13 cellular contexts compared by ENCODE assay signal in genomic region chr11:116170526-116171120, GRCh38.
DNase-seq lines count a peak whose midpoint lies in the region; ATAC-seq and TF ChIP-seq lines count a peak whose summit lies in the region.
"Had no signal": no experiment of that assay in that cellular context is flagged by ENCODE, and none has a peak within 500 bp of the region (broad histone marks: within the 10 kb centered on the region; RNA-seq: fewer than 3 reads in every experiment).

No MANE protein-coding gene starts in this region.

- no peaks in the 10 kb centered on the region for H3K36me3 ChIP-seq in A673 (ENCODE audit: insufficient read depth, low read length, poor library complexity, severe bottlenecking)
- H3K36me3 ChIP-seq: pancreas had no signal

- H3K36me3 Mint-ChIP-seq in activated naive CD4-positive, alpha-beta T cell treated with anti-CD3 and anti-CD28 coated beads, Interleukin-2, amount 50 U/mL, for 72 hours, result no peaks in the 10 kb centered on the region
- H3K36me3 Mint-ChIP-seq: CD4-positive, alpha-beta memory T cell had no signal

- BruUV-seq in A673 (replicated peaks; lab: Mats Ljungman, UMichigan), result no TSS peak

- no peak for DNase-seq in A673 (ENCODE audit: low spot score)
- peak; percentile 22 for DNase-seq in Daoy (ENCODE audit: low read depth)
- DNase-seq in NCI-H82 (lab: John Stamatoyannopoulos, UW), result peak; percentile 81
- no peak for DNase-seq in foreskin keratinocyte
- no peak for DNase-seq in globus pallidus (ENCODE audit: low spot score)
- no peak for DNase-seq in activated naive CD4-positive, alpha-beta T cell treated with anti-CD3 and anti-CD28 coated beads, Interleukin-2, amount 50 U/mL, for 72 hours (ENCODE audit: low spot score in 2 of 2)
- no peak for DNase-seq in DMS79 treated with DMSO at 0.1 percent for 48 hours (lab: John Stamatoyannopoulos, UW)
- no peak for DNase-seq in GM19238 (ENCODE audit: insufficient read length, low spot score)
- DNase-seq: activated B cell treated with CpG ODN at 0.5 μM for 24 hours; caudate nucleus; CD4-positive, alpha-beta memory T cell; pancreas had no signal

- H3K9me3 Mint-ChIP-seq in activated naive CD4-positive, alpha-beta T cell treated with anti-CD3 and anti-CD28 coated beads, Interleukin-2, amount 50 U/mL, for 72 hours, result peaks cover 0 to 3% of the 10 kb centered on the region in 2 donors
- H3K9me3 Mint-ChIP-seq: activated B cell treated with CpG ODN at 0.5 μM for 24 hours had no signal

- H3K9me3 ChIP-seq in A673 (ENCODE audit: low read depth, low read length, poor library complexity, severe bottlenecking), result no peaks in the 10 kb centered on the region
- H3K9me3 ChIP-seq: pancreas had no signal

- H3K27ac ChIP-seq in A673 (ENCODE audit: low read depth, low read length, poor library complexity, severe bottlenecking) (no peak overlapping the region), foreskin keratinocyte (no peak overlapping the region)
- H3K27ac ChIP-seq: KMS-11, pancreas had no signal

- no peak overlapping the region for H3K27ac Mint-ChIP-seq in activated naive CD4-positive, alpha-beta T cell treated with anti-CD3 and anti-CD28 coated beads, Interleukin-2, amount 50 U/mL, for 72 hours
- H3K27ac Mint-ChIP-seq: activated B cell treated with CpG ODN at 0.5 μM for 24 hours; CD4-positive, alpha-beta memory T cell had no signal

- no peak for ATAC-seq in foreskin keratinocyte
- ATAC-seq in activated naive CD4-positive, alpha-beta T cell treated with anti-CD3 and anti-CD28 coated beads, Interleukin-2, amount 50 U/mL, for 72 hours, result no peak

- CTCF ChIA-PET in A673 (lab: Charles Lee), result no interaction called here

- TF ChIP-seq CTCF in A673 (conservative IDR thresholded peaks at IDR 0.05; ENCODE audit: low read depth, low read length) (peak; percentile 51), foreskin keratinocyte (conservative IDR thresholded peaks at IDR 0.05) (peak; percentile 32)

- intact Hi-C loops in A673 (cut with micrococcal nuclease; ENCODE audit: unreplicated experiment), result no loop called here

- no peak overlapping the region for H3K4me3 ChIP-seq in A673 (ENCODE audit: low read depth, low read length, poor library complexity, severe bottlenecking)
- H3K4me3 ChIP-seq: pancreas had no signal

- H3K4me1 ChIP-seq in A673 (ENCODE audit: insufficient read depth, low read length, poor library complexity, severe bottlenecking) (no peaks in the 10 kb centered on the region), foreskin keratinocyte (no peaks in the 10 kb centered on the region)
- H3K4me1 ChIP-seq: pancreas had no signal

- no peaks in the 10 kb centered on the region for H3K27me3 ChIP-seq in A673 (replicated peaks; ENCODE audit: insufficient read depth, low read depth, low read length, poor library complexity)
- no peaks in the 10 kb centered on the region for H3K27me3 ChIP-seq in foreskin keratinocyte
- H3K27me3 ChIP-seq: pancreas had no signal

- POLR2A ChIA-PET in A673 (lab: Charles Lee; ENCODE audit: low non-redundant PET), result no interaction called here

Comparison
In these comparisons a context has a peak if more than half of its experiments do, and no peak if none do; other contexts are left out.
1. DNase-seq: peak in Daoy (single experiment) and NCI-H82 (single experiment); none in A673 (single experiment), foreskin keratinocyte (0 of 2), globus pallidus (single experiment), activated naive CD4-positive, alpha-beta T cell treated with anti-CD3 and anti-CD28 coated beads, Interleukin-2, amount 50 U/mL, for 72 hours (0 of 2), DMS79 treated with DMSO at 0.1 percent for 48 hours (single experiment) and GM19238 (single experiment).